ENCODE assay signal across 16 cellular contexts in genomic region chr7:483656-484364, GRCh38. TPM values are rescaled to one million over a fixed set of nuclear protein-coding genes. Genes with fewer than 3 reads are reported as not detected.
DNase-seq lines count a peak whose midpoint lies in the region; ATAC-seq, FAIRE-seq and TF ChIP-seq lines count a peak whose summit lies in the region.
"Had no signal": no experiment of that assay in that cellular context is flagged by ENCODE, and none has a peak within 500 bp of the region (broad histone marks: within the 10 kb centered on the region; RNA-seq: fewer than 3 reads in every experiment).

No MANE protein-coding gene starts in this region.

- no peak for FAIRE-seq in kidney (lab: Jason Lieb, UNC)
- FAIRE-seq: G401.6 had no signal

- H3K79me2 ChIP-seq in neural progenitor cell (ENCODE audit: low read depth), result no peaks in the 10 kb centered on the region

- no peak overlapping the region for H3K27ac ChIP-seq in right atrium auricular region
- no peak overlapping the region for H3K27ac ChIP-seq in kidney (ENCODE audit: low read depth in 2 of 2, low read length in 2 of 2)
- no peak overlapping the region for H3K27ac ChIP-seq in neural progenitor cell
- H3K27ac ChIP-seq: KMS-11 had no signal

- H3K4me2 ChIP-seq in neural progenitor cell, result no peak overlapping the region
- H3K4me2 ChIP-seq: KMS-11 had no signal

- H3K27ac Mint-ChIP-seq in neural progenitor cell (peak overlapping the region; percentile 43), type B pancreatic cell (peak overlapping the region; percentile 21)

- H3K36me3 ChIP-seq in right atrium auricular region (no peaks in the 10 kb centered on the region), kidney (ENCODE audit: control insufficient read depth in 1 of 2, insufficient read depth in 2 of 2, low read length in 2 of 2) (no peaks in the 10 kb centered on the region), neural progenitor cell (no peaks in the 10 kb centered on the region)

- no peaks in the 10 kb centered on the region for H4K20me1 ChIP-seq in neural progenitor cell (ENCODE audit: low read depth)

- H3F3A ChIP-seq in neural progenitor cell (ENCODE audit: low read depth), result no peaks in the 10 kb centered on the region

- no peaks in the 10 kb centered on the region for H3K27me3 ChIP-seq in right atrium auricular region
- H3K27me3 ChIP-seq in neural progenitor cell, result no peaks in the 10 kb centered on the region

- peaks cover 0 to 19% of the 10 kb centered on the region in 2 donors for H3K4me1 ChIP-seq in right atrium auricular region
- no peaks in the 10 kb centered on the region for H3K4me1 ChIP-seq in kidney (ENCODE audit: control insufficient read depth in 1 of 2, insufficient read depth in 1 of 2, low read depth in 1 of 2, low read length in 2 of 2)
- peaks cover 24% of the 10 kb centered on the region for H3K4me1 ChIP-seq in neural progenitor cell

- H3K4me3 ChIP-seq in right atrium auricular region (no peak overlapping the region), kidney (ENCODE audit: low read length in 2 of 2) (no peak overlapping the region), neural progenitor cell (no peak overlapping the region)

- ATAC-seq in Right ventricle myocardium superior (ENCODE audit: poor library complexity) (no peak), HG03175 (IDR thresholded peaks at IDR 0.05; ENCODE audit: unreplicated experiment) (no peak)

- DNase-seq in Right ventricle myocardium superior (peak; percentile 30), right atrium auricular region (ENCODE audit: low spot score) (no peak), kidney (peak; percentile 15), neural progenitor cell (ENCODE audit: low spot score) (no peak), type B pancreatic cell (ENCODE audit: extremely low spot score, unreplicated experiment) (no peak), anterior cingulate cortex (lab: John Stamatoyannopoulos, UW) (no peak)
- DNase-seq in activated CD4-positive, alpha-beta T cell treated with anti-CD3 and anti-CD28 coated beads, Interleukin-2, amount 50 U/mL, for 4 hours, result no peak
- DNase-seq: 8988T, DND-41, GOT3, NCI-H1417 treated with DMSO at 0.1 percent for 48 hours, NCI-H1930, NCI-H526 had no signal

- H3K4me1 Mint-ChIP-seq in neural progenitor cell (peaks cover 28% of the 10 kb centered on the region), type B pancreatic cell (ENCODE audit: unreplicated experiment) (peaks cover 15% of the 10 kb centered on the region)

- H3K9me3 ChIP-seq in right atrium auricular region, result no peaks in the 10 kb centered on the region
- H3K9me3 ChIP-seq in kidney (ENCODE audit: control insufficient read depth in 1 of 2, low read length in 2 of 2), result no peaks in the 10 kb centered on the region
- no peaks in the 10 kb centered on the region for H3K9me3 ChIP-seq in neural progenitor cell (ENCODE audit: low read depth)

- H3K9me3 Mint-ChIP-seq in neural progenitor cell (peaks cover 10% of the 10 kb centered on the region), type B pancreatic cell (peaks cover 9% of the 10 kb centered on the region)

- H3K4me3 Mint-ChIP-seq in neural progenitor cell (no peak overlapping the region), type B pancreatic cell (no peak overlapping the region)

- H3K36me3 Mint-ChIP-seq in neural progenitor cell, result no peaks in the 10 kb centered on the region
- H3K36me3 Mint-ChIP-seq in type B pancreatic cell, result no peaks in the 10 kb centered on the region

- TF ChIP-seq CTCF in right atrium auricular region (IDR thresholded peaks at IDR 0.05), result no peak
- no peak for TF ChIP-seq CTCF in kidney (IDR thresholded peaks at IDR 0.05; ENCODE audit: borderline replicate concordance, extremely low read depth, insufficient read depth)
- TF ChIP-seq CTCF in neural progenitor cell (IDR thresholded peaks at IDR 0.05), result no peak
- TF ChIP-seq CTCF in type B pancreatic cell (conservative IDR thresholded peaks at IDR 0.05), result no peak

- intact Hi-C loops in Right ventricle myocardium superior (cut with DNase I) (no loop called here), kidney (cut with DNase I) (no loop called here)

- no peak overlapping the region for H2AFZ ChIP-seq in neural progenitor cell (replicated peaks)

- H3K9ac ChIP-seq in kidney (ENCODE audit: low read length in 2 of 2) (no peak overlapping the region), neural progenitor cell (no peak overlapping the region)
- H3K9ac ChIP-seq: KMS-11 had no signal

- H3K27me3 Mint-ChIP-seq in neural progenitor cell (ENCODE audit: insufficient read depth, low read depth), result peaks cover 11% of the 10 kb centered on the region
- H3K27me3 Mint-ChIP-seq in type B pancreatic cell, result peaks cover 9% of the 10 kb centered on the region

RNA-seq across cellular contexts. Expression of gene PDGFA, which starts 35.8 kb away (rescaled TPM):
- total RNA-seq in Right ventricle myocardium superior (34.5 TPM), right atrium auricular region (10 to 100 TPM; 31.8 to 34.2 TPM), kidney (53.0 TPM), neural progenitor cell (ENCODE audit: low replicate concordance) (9.8 and 13.7 TPM in 2 replicates), type B pancreatic cell (ENCODE audit: low replicate concordance) (28.1 and 49.7 TPM in 2 replicates)
- 14.1 TPM for polyA plus RNA-seq in kidney (ENCODE audit: insufficient read depth, low read depth, low replicate concordance)

Comparison
In these comparisons a context has a peak if more than half of its experiments do, and no peak if none do; other contexts are left out.
1. DNase-seq: peak in Right ventricle myocardium superior (single experiment) and kidney (single experiment); none in right atrium auricular region (single experiment), neural progenitor cell (single experiment), type B pancreatic cell (single experiment), activated CD4-positive, alpha-beta T cell treated with anti-CD3 and anti-CD28 coated beads, Interleukin-2, amount 50 U/mL, for 4 hours (0 of 2) and anterior cingulate cortex (0 of 58).